16 cellular contexts compared by ENCODE assay signal in the genomic region with DNA sequence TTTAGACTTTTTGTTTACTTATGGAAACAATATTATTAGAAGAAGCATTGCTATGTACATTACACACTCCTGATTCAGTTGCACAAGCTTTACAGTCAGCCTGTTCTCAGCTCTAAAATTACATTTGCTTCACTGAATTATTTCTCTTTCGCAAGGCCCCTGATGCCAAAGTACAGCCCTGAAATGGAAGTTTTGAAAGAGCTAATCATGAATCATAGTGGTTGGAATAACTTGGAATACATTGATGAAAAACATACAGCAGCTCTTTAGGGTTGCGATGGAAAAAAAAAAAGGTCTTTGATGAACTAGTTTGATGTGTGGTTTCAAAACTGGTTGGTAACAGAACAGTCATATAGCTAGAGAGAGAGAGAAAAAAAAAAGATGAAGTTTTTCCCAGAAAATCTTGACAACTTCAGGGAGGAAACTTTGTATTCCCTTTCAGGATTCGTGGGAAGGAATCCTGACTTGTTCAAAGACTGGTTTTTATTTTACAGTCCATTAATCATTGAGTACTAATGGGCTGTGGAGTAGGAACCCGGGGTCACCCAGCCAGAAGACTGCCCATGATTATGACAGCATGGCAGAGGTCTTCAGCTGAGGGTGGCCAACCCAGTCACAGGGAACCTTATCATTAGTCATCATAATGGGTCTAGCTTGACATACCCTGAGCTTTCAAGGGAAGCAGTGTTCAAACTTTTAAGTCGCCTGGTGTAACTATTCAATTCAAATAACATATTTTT.
DNase-seq lines count a peak whose midpoint lies in the region; ATAC-seq, FAIRE-seq and TF ChIP-seq lines count a peak whose summit lies in the region.
"Had no signal": no experiment of that assay in that cellular context is flagged by ENCODE, and none has a peak within 500 bp of the region (broad histone marks: within the 10 kb centered on the region; RNA-seq: fewer than 3 reads in every experiment).

No MANE protein-coding gene starts in this region.

- H3K4me1 ChIP-seq in liver (ENCODE audit: control insufficient read depth in 4 of 4, insufficient read depth in 4 of 4, low read length in 3 of 4): peaks cover 6 to 24% (median 19%) of the 10 kb centered on the region in 4 donors
- H3K4me1 ChIP-seq in kidney (ENCODE audit: control insufficient read depth in 1 of 2, insufficient read depth in 1 of 2, low read depth in 1 of 2, low read length in 2 of 2): peaks cover 0 to 2% of the 10 kb centered on the region in 2 donors
- H3K4me1 ChIP-seq: BE2C, testis had no signal

- H3K36me3 ChIP-seq in liver (ENCODE audit: control insufficient read depth in 4 of 4, insufficient read depth in 3 of 4, low read depth in 1 of 4, low read length in 3 of 4): no peaks in the 10 kb centered on the region
- no peaks in the 10 kb centered on the region for H3K36me3 ChIP-seq in kidney (ENCODE audit: control insufficient read depth in 1 of 2, insufficient read depth in 2 of 2, low read length in 2 of 2)
- H3K36me3 ChIP-seq: BE2C had no signal

- H3K4me3 ChIP-seq in cardiac fibroblast (replicated peaks in 1 of 2; ENCODE audit: low read depth in 2 of 2, low read length in 2 of 2) (no peak overlapping the region), liver (ENCODE audit: low read depth in 1 of 3, low read length in 3 of 3) (no peak overlapping the region), kidney (ENCODE audit: low read length in 2 of 2) (no peak overlapping the region)
- H3K4me3 ChIP-seq: testis had no signal

- FAIRE-seq in kidney (lab: Jason Lieb, UNC): no peak

- TF ChIP-seq CTCF in cardiac fibroblast (IDR thresholded peaks at IDR 0.05; ENCODE audit: low read depth, low read length): no peak
- no peak for TF ChIP-seq CTCF in liver (IDR thresholded peaks at IDR 0.05; ENCODE audit: low read depth, low read length, missing input control)
- TF ChIP-seq CTCF in kidney (IDR thresholded peaks at IDR 0.05; ENCODE audit: borderline replicate concordance, extremely low read depth, insufficient read depth): no peak

- H3K27ac Mint-ChIP-seq in T-helper 17 cell: no peak overlapping the region
- H3K27ac Mint-ChIP-seq: activated naive CD4-positive, alpha-beta T cell treated with anti-CD3 and anti-CD28 coated beads for 36 hours had no signal

- H3K9me3 ChIP-seq in liver (ENCODE audit: control insufficient read depth in 4 of 4, low read length in 3 of 4): no peaks in the 10 kb centered on the region
- no peaks in the 10 kb centered on the region for H3K9me3 ChIP-seq in kidney (ENCODE audit: control insufficient read depth in 1 of 2, low read length in 2 of 2)
- no peaks in the 10 kb centered on the region for H3K9me3 ChIP-seq in T-helper 17 cell (ENCODE audit: control insufficient read depth, low read length, poor library complexity, severe bottlenecking)
- H3K9me3 ChIP-seq: BE2C, testis had no signal

- intact Hi-C loops in kidney (cut with DNase I): no loop called here

- H3K9ac ChIP-seq in liver (ENCODE audit: low read depth in 1 of 2, low read length in 2 of 2): no peak overlapping the region
- no peak overlapping the region for H3K9ac ChIP-seq in kidney (ENCODE audit: low read length in 2 of 2)

- H3K36me3 Mint-ChIP-seq in T-helper 17 cell (ENCODE audit: low read depth): no peaks in the 10 kb centered on the region

- H3K27me3 ChIP-seq in liver (ENCODE audit: control insufficient read depth in 4 of 4, insufficient read depth in 4 of 4, low read length in 3 of 4): no peaks in the 10 kb centered on the region
- H3K27me3 ChIP-seq: testis had no signal

- ATAC-seq in GM21529 (IDR thresholded peaks at IDR 0.05; ENCODE audit: unreplicated experiment) (no peak), HG03175 (IDR thresholded peaks at IDR 0.05; ENCODE audit: unreplicated experiment) (no peak), T-helper 17 cell (no peak)

- H3K27ac ChIP-seq in liver (ENCODE audit: low read depth in 1 of 2, low read length in 2 of 2) (peak overlapping the region; percentile 42 to 47), kidney (ENCODE audit: low read depth in 2 of 2, low read length in 2 of 2) (no peak overlapping the region)
- H3K27ac ChIP-seq: testis had no signal

- H3K4me3 Mint-ChIP-seq in T-helper 17 cell: no peak overlapping the region
- H3K4me3 Mint-ChIP-seq: activated naive CD4-positive, alpha-beta T cell treated with anti-CD3 and anti-CD28 coated beads for 36 hours had no signal

- no peaks in the 10 kb centered on the region for H3K4me1 Mint-ChIP-seq in T-helper 17 cell

- DNase-seq in AG08395 (ENCODE audit: low spot score) (peak; percentile 65), M059J (ENCODE audit: low read depth) (peak; percentile 7), cardiac fibroblast (ENCODE audit: low read depth in 2 of 2) (peak; percentile 52 to 97), kidney (no peak), T-helper 17 cell (no peak)
- DNase-seq: activated naive CD4-positive, alpha-beta T cell treated with anti-CD3 and anti-CD28 coated beads for 36 hours; BE2C; dermis blood vessel endothelial cell; GF-D8; hippocampal formation; midbrain; NCI-H1930; testis had no signal

- H3K27me3 Mint-ChIP-seq in T-helper 17 cell: no peaks in the 10 kb centered on the region

- peak; percentile 23 to 26 for TF ChIP-seq RAD21 in liver (IDR thresholded peaks at IDR 0.05)

- 60% methylated on average over 5 of the region's 5 CpGs for WGBS in liver

TF ChIP-seq in liver, 16 proteins besides CTCF, POLR2A, EP300 and RAD21:
- TF ChIP-seq TAF1 (conservative IDR thresholded peaks at IDR 0.05): no peak
- peak; percentile 68 for TF ChIP-seq HNF4G (IDR thresholded peaks at IDR 0.05)
- TF ChIP-seq GABPA (IDR thresholded peaks at IDR 0.05 in 1 of 2, conservative IDR thresholded peaks at IDR 0.05 in 1 of 2): no peak
- no peak for TF ChIP-seq FOXA1 (IDR thresholded peaks at IDR 0.05)
- TF ChIP-seq HNF4A (conservative IDR thresholded peaks at IDR 0.05): peak; percentile 86 to 89
- TF ChIP-seq, protein P1, sequence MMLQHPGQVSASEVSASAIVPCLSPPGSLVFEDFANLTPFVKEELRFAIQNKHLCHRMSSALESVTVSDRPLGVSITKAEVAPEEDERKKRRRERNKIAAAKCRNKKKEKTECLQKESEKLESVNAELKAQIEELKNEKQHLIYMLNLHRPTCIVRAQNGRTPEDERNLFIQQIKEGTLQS (IDR thresholded peaks at IDR 0.05): no peak
- peak; percentile 71 for TF ChIP-seq YY1 (IDR thresholded peaks at IDR 0.05)
- TF ChIP-seq SP1 (IDR thresholded peaks at IDR 0.05): peak; percentile 50
- TF ChIP-seq, protein P2, sequence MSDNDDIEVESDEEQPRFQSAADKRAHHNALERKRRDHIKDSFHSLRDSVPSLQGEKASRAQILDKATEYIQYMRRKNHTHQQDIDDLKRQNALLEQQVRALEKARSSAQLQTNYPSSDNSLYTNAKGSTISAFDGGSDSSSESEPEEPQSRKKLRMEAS (IDR thresholded peaks at IDR 0.05): peak; percentile 22
- TF ChIP-seq EGR1 (IDR thresholded peaks at IDR 0.05; ENCODE audit: low read depth in 2 of 2): no peak
- TF ChIP-seq, protein P3, sequence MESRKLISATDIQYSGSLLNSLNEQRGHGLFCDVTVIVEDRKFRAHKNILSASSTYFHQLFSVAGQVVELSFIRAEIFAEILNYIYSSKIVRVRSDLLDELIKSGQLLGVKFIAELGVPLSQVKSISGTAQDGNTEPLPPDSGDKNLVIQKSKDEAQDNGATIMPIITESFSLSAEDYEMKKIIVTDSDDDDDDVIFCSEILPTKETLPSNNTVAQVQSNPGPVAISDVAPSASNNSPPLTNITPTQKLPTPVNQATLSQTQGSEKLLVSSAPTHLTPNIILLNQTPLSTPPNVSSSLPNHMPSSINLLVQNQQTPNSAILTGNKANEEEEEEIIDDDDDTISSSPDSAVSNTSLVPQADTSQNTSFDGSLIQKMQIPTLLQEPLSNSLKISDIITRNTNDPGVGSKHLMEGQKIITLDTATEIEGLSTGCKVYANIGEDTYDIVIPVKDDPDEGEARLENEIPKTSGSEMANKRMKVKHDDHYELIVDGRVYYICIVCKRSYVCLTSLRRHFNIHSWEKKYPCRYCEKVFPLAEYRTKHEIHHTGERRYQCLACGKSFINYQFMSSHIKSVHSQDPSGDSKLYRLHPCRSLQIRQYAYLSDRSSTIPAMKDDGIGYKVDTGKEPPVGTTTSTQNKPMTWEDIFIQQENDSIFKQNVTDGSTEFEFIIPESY (IDR thresholded peaks at IDR 0.05): peak; percentile 40
- TF ChIP-seq, protein P4, sequence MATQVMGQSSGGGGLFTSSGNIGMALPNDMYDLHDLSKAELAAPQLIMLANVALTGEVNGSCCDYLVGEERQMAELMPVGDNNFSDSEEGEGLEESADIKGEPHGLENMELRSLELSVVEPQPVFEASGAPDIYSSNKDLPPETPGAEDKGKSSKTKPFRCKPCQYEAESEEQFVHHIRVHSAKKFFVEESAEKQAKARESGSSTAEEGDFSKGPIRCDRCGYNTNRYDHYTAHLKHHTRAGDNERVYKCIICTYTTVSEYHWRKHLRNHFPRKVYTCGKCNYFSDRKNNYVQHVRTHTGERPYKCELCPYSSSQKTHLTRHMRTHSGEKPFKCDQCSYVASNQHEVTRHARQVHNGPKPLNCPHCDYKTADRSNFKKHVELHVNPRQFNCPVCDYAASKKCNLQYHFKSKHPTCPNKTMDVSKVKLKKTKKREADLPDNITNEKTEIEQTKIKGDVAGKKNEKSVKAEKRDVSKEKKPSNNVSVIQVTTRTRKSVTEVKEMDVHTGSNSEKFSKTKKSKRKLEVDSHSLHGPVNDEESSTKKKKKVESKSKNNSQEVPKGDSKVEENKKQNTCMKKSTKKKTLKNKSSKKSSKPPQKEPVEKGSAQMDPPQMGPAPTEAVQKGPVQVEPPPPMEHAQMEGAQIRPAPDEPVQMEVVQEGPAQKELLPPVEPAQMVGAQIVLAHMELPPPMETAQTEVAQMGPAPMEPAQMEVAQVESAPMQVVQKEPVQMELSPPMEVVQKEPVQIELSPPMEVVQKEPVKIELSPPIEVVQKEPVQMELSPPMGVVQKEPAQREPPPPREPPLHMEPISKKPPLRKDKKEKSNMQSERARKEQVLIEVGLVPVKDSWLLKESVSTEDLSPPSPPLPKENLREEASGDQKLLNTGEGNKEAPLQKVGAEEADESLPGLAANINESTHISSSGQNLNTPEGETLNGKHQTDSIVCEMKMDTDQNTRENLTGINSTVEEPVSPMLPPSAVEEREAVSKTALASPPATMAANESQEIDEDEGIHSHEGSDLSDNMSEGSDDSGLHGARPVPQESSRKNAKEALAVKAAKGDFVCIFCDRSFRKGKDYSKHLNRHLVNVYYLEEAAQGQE (IDR thresholded peaks at IDR 0.05): peak; percentile 19
- no peak for TF ChIP-seq NR2F2 (IDR thresholded peaks at IDR 0.05)
- TF ChIP-seq FOXA2 (IDR thresholded peaks at IDR 0.05): no peak
- peak in 1 of 2 donors; percentile 44 for TF ChIP-seq RXRA (IDR thresholded peaks at IDR 0.05)
- TF ChIP-seq JUND (IDR thresholded peaks at IDR 0.05): peak; percentile 55 to 77

Comparison
In these comparisons a context has a peak if more than half of its experiments do, and no peak if none do; other contexts are left out.
1. DNase-seq: peak in AG08395 (single experiment), M059J (single experiment) and cardiac fibroblast (2 of 2); none in kidney (single experiment) and T-helper 17 cell (0 of 3).
2. H3K27ac ChIP-seq: peak in liver (2 of 2); none in kidney (0 of 2).